11 cellular contexts compared by ENCODE assay signal in genomic region chr12:30568453-30568852, GRCh38.
"Had no signal": no experiment of that assay in that cellular context is flagged by ENCODE, and none has a peak within 500 bp of the region (broad histone marks: within the 10 kb centered on the region; RNA-seq: fewer than 3 reads in every experiment).

No MANE protein-coding gene starts in this region.

- H3K4me3 ChIP-seq: GM23248, GM23338, HAP-1 had no signal

- H3K9me3 ChIP-seq: HAP-1 had no signal

- H3K27ac ChIP-seq: GM23248 had no signal

- H3K4me1 ChIP-seq: HAP-1 had no signal

- DNase-seq: GM23248, GOT3, H7, H9, HCEC 1CT, HFFc6 had no signal

- H3K36me3 ChIP-seq: HAP-1 had no signal

- ATAC-seq: GM23338, HCT116 had no signal

- FAIRE-seq: H1, H54 had no signal
